Comparison of ENCODE assay signal across 9 cellular contexts in the genomic region with DNA sequence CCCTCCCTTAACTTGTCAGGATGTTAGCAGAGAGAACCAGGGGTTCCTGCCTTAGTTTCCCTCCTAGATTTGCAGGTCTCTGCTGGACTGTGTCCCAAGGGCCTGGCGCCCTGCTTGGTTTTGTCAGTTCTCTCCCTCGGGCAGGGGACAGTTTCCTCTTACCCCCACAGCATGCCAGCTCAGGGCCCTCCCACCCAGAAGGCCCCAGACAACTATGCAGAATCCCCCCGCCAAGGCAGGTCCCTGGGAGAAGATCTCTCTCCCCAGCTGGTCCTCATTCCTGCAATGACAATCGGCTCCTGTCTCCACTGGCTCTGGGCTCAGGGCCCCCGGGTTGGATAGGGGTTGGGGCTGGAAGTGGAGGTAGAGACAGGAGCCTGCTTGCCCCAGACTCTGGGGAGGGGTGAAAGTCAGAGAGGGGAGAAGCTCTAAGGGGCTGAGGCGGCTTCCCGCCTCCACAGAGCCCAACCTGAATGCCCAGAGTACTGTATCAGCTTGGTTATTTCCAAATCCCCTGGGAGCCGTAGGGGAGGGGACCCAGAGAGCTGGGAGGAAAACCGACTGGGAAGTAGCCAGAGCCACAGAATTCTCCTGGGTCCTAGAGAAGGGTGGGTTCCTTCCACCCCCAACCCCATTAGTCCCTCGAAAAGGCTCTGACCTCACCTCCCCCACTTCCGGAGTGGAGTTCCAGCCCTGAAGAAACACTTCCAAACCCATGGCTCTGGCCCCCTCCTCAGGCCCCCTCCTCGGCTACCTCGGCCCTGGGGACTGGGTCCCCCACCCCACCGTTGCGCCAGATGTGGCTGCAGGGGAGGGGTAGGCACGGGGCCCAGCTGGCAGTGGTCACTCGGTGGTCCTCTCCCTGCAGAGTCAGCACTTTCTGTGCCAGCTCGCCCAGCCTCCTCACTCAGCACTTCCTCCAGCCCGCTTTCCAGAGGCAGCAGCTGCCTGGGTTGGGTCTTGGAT. TPM values are rescaled to one million over a fixed set of nuclear protein-coding genes. Genes with fewer than 3 reads are reported as not detected.
A peak's percentile ranks its signal among the peaks of the same experiment; 100 is the strongest.
DNase-seq lines count a peak whose midpoint lies in the region; ATAC-seq and TF ChIP-seq lines count a peak whose summit lies in the region.
"Had no signal": no experiment of that assay in that cellular context is flagged by ENCODE, and none has a peak within 500 bp of the region (broad histone marks: within the 10 kb centered on the region; RNA-seq: fewer than 3 reads in every experiment).

No MANE protein-coding gene starts in this region.

- WGBS in trophoblast cell (ENCODE audit: extremely low coverage, insufficient coverage, insufficient read length), result no CpG with 5 or more reads among the region's 19 CpGs

- H3K36me3 ChIP-seq in trophoblast cell (ENCODE audit: control insufficient read depth in 1 of 2, insufficient read depth in 2 of 2, low read length in 2 of 2), result no peaks in the 10 kb centered on the region

- no peak overlapping the region for H4K91ac ChIP-seq in trophoblast cell (ENCODE audit: low read depth, low read length)

- no peak for ATAC-seq in GM21619 (IDR thresholded peaks at IDR 0.05; ENCODE audit: unreplicated experiment)

- no peak overlapping the region for H4K8ac ChIP-seq in trophoblast cell (ENCODE audit: low read depth, low read length)

- H3K4ac ChIP-seq in trophoblast cell (ENCODE audit: low read depth, low read length), result no peak overlapping the region

- H3K27ac ChIP-seq in trophoblast cell (ENCODE audit: low read depth, low read length) (no peak overlapping the region), caudate nucleus (ENCODE audit: low read depth, low read length) (no peak overlapping the region)

- H3K4me1 ChIP-seq in trophoblast cell (ENCODE audit: control insufficient read depth in 1 of 2, insufficient read depth in 2 of 2, low read length in 2 of 2), result peaks cover 20 to 34% of the 10 kb centered on the region in 2 experiments

- H3K4me3 ChIP-seq in fibroblast of mammary gland (ENCODE audit: control insufficient read depth, low read depth, low read length) (no peak overlapping the region), trophoblast cell (ENCODE audit: low read depth, low read length) (no peak overlapping the region)

- no peak overlapping the region for H3K18ac ChIP-seq in trophoblast cell (ENCODE audit: low read length)

- no peak for TF ChIP-seq CTCF in fibroblast of mammary gland (conservative IDR thresholded peaks at IDR 0.05; ENCODE audit: control insufficient read depth, insufficient read depth, low read depth, low read length)

- no peak overlapping the region for H2AK5ac ChIP-seq in trophoblast cell (ENCODE audit: low read length)

- DNase-seq in GF-D8 (lab: John Stamatoyannopoulos, UW), result peak; percentile 8
- peak; percentile 88 to 95 for DNase-seq in NCI-H526 (lab: John Stamatoyannopoulos, UW)
- DNase-seq in fibroblast of mammary gland (ENCODE audit: low read depth), result peak; percentile 62
- DNase-seq in trophoblast cell, result peak in 1 of 2 donors; percentile 25
- DNase-seq in mesenteric fat pad (ENCODE audit: low spot score), result no peak
- no peak for DNase-seq in caudate nucleus (lab: John Stamatoyannopoulos, UW)
- DNase-seq in HCEC 1CT, result no peak

- H2BK5ac ChIP-seq in trophoblast cell (ENCODE audit: low read depth, low read length, poor library complexity), result no peak overlapping the region

- H3K14ac ChIP-seq in trophoblast cell (ENCODE audit: low read length), result no peak overlapping the region

- H3K79me1 ChIP-seq in trophoblast cell (ENCODE audit: low read length), result peaks cover 8% of the 10 kb centered on the region

- no peak overlapping the region for H2BK12ac ChIP-seq in trophoblast cell (ENCODE audit: low read length)

- peaks cover 7% of the 10 kb centered on the region for H3K79me2 ChIP-seq in trophoblast cell (ENCODE audit: control insufficient read depth, insufficient read depth, low read length, poor library complexity)

- peak overlapping the region; percentile 53 for H2AFZ ChIP-seq in trophoblast cell (ENCODE audit: insufficient read depth, low read length, poor library complexity)

- peak overlapping the region; percentile 5 for H3K4me2 ChIP-seq in trophoblast cell (ENCODE audit: low read length)

- H3K9ac ChIP-seq in trophoblast cell (ENCODE audit: low read length), result no peak overlapping the region

- no peak overlapping the region for H3K23ac ChIP-seq in trophoblast cell (ENCODE audit: low read length)

- H3K9me3 ChIP-seq in trophoblast cell (ENCODE audit: insufficient read depth, low read depth, low read length), result no peaks in the 10 kb centered on the region

- H4K12ac ChIP-seq in trophoblast cell (ENCODE audit: low read depth, low read length), result no peak overlapping the region

- H2BK120ac ChIP-seq in trophoblast cell (ENCODE audit: insufficient read depth, low read length, poor library complexity), result no peak overlapping the region

- peaks cover 4% of the 10 kb centered on the region for H3K27me3 ChIP-seq in trophoblast cell (ENCODE audit: insufficient read depth, low read length)

RNA-seq across cellular contexts. Expression of a gene that starts 3.8 kb away (rescaled TPM):
- polyA plus RNA-seq in trophoblast cell (2013), result 64.9 and 67.5 TPM in 2 replicates
- 14.0 TPM for total RNA-seq in mesenteric fat pad

RNA-seq across cellular contexts. Expression of a gene that starts 49.1 kb away (rescaled TPM):
- not detected in 2 replicates for polyA plus RNA-seq in trophoblast cell (2013)
- not detected for total RNA-seq in mesenteric fat pad
- total RNA-seq: dermis microvascular lymphatic vessel endothelial cell had no signal

Comparison
In these comparisons a context has a peak if more than half of its experiments do, and no peak if none do; other contexts are left out.
1. DNase-seq: peak in GF-D8 (single experiment), NCI-H526 (2 of 2) and fibroblast of mammary gland (single experiment); none in mesenteric fat pad (single experiment), caudate nucleus (0 of 61) and HCEC 1CT (single experiment).